In genomic region chr1:111656093-111657017, GRCh38 we compare ENCODE assay signal across 8 cellular contexts. TPM values are rescaled to one million over a fixed set of nuclear protein-coding genes. Genes with fewer than 3 reads are reported as not detected.
A peak's percentile ranks its signal among the peaks of the same experiment; 100 is the strongest.
DNase-seq lines count a peak whose midpoint lies in the region; ATAC-seq and TF ChIP-seq lines count a peak whose summit lies in the region.

No MANE protein-coding gene starts in this region.

- WGBS in sigmoid colon, 2 donors = 51 to 66% methylated on average over 5 of the region's 5 CpGs

- H3K4me3 ChIP-seq in adipocyte (ENCODE audit: low read length) = no peak overlapping the region
- H3K4me3 ChIP-seq in right atrium auricular region = no peak overlapping the region
- H3K4me3 ChIP-seq in sigmoid colon = no peak overlapping the region

- DNase-seq in stimulated activated naive CD8-positive, alpha-beta T cell treated with anti-CD3 and anti-CD28 coated beads, Interleukin-15, Interleukin-2, amounts not matched to agents 100 U/mL and 50 U/mL, for 24 hours = no peak
- DNase-seq in NCI-H1092 (lab: John Stamatoyannopoulos, UW) (peak; percentile 1), adipocyte (ENCODE audit: low read depth) (peak; percentile 72), right atrium auricular region (ENCODE audit: low spot score) (no peak), sigmoid colon (no peak), T1000 (lab: John Stamatoyannopoulos, UW) (no peak)

- H3K27me3 ChIP-seq in adipocyte (replicated peaks; ENCODE audit: control insufficient read depth, insufficient read depth, low read length) (no peaks in the 10 kb centered on the region), right atrium auricular region (no peaks in the 10 kb centered on the region), sigmoid colon (no peaks in the 10 kb centered on the region)

- intact Hi-C loops in sigmoid colon (cut with DNase I) = loop anchor here (1.0 kb wide), 1 partner anchor 148 kb away; no protein-coding TSS in a partner anchor

- TF ChIP-seq POLR2A in sigmoid colon (IDR thresholded peaks at IDR 0.05) = no peak

- peak overlapping the region; percentile 53 for H3K27ac Mint-ChIP-seq in stimulated activated naive CD8-positive, alpha-beta T cell treated with anti-CD3 and anti-CD28 coated beads, Interleukin-15, Interleukin-2, amounts not matched to agents 100 ng/mL and 50 ng/mL, for 24 hours

- H3K36me3 ChIP-seq in adipocyte (ENCODE audit: control insufficient read depth, insufficient read depth, low read length, severe bottlenecking) = no peaks in the 10 kb centered on the region
- H3K36me3 ChIP-seq in right atrium auricular region = no peaks in the 10 kb centered on the region
- H3K36me3 ChIP-seq in sigmoid colon = no peaks in the 10 kb centered on the region

- no peaks in the 10 kb centered on the region for H3K9me3 Mint-ChIP-seq in stimulated activated naive CD8-positive, alpha-beta T cell treated with anti-CD3 and anti-CD28 coated beads, Interleukin-15, Interleukin-2, amounts not matched to agents 100 ng/mL and 50 ng/mL, for 24 hours

- H3K27ac ChIP-seq in right atrium auricular region = no peak overlapping the region
- H3K27ac ChIP-seq in sigmoid colon = peak overlapping the region; percentile 12 to 59 (median 38)

- peak; percentile 34 to 75 for TF ChIP-seq CTCF in right atrium auricular region (IDR thresholded peaks at IDR 0.05)
- TF ChIP-seq CTCF in sigmoid colon (IDR thresholded peaks at IDR 0.05) = peak; percentile 52 to 63 (median 57)

- H3K4me1 Mint-ChIP-seq in stimulated activated naive CD8-positive, alpha-beta T cell treated with anti-CD3 and anti-CD28 coated beads, Interleukin-15, Interleukin-2, amounts not matched to agents 100 ng/mL and 50 ng/mL, for 24 hours (ENCODE audit: low read depth) = peaks cover 50% of the 10 kb centered on the region

- peaks cover 20% of the 10 kb centered on the region for H3K36me3 Mint-ChIP-seq in stimulated activated naive CD8-positive, alpha-beta T cell treated with anti-CD3 and anti-CD28 coated beads, Interleukin-15, Interleukin-2, amounts not matched to agents 100 ng/mL and 50 ng/mL, for 24 hours (ENCODE audit: low read depth)

- H3K4me1 ChIP-seq in adipocyte (ENCODE audit: control insufficient read depth, insufficient read depth, low read length) (peaks cover 39% of the 10 kb centered on the region), right atrium auricular region (peaks cover 0 to 28% of the 10 kb centered on the region in 2 donors), sigmoid colon (peaks cover 0 to 92% (median 55%) of the 10 kb centered on the region in 4 donors)

- no peak overlapping the region for H3K4me3 Mint-ChIP-seq in stimulated activated naive CD8-positive, alpha-beta T cell treated with anti-CD3 and anti-CD28 coated beads, Interleukin-15, Interleukin-2, amounts not matched to agents 100 ng/mL and 50 ng/mL, for 24 hours

- H3K27me3 Mint-ChIP-seq in stimulated activated naive CD8-positive, alpha-beta T cell treated with anti-CD3 and anti-CD28 coated beads, Interleukin-15, Interleukin-2, amounts not matched to agents 100 ng/mL and 50 ng/mL, for 24 hours = no peaks in the 10 kb centered on the region

- peak overlapping the region; percentile 7 for H3K9ac ChIP-seq in adipocyte (ENCODE audit: low read length)

- no peaks in the 10 kb centered on the region for H3K9me3 ChIP-seq in adipocyte (ENCODE audit: control insufficient read depth, low read length)
- H3K9me3 ChIP-seq in right atrium auricular region = no peaks in the 10 kb centered on the region
- H3K9me3 ChIP-seq in sigmoid colon = no peaks in the 10 kb centered on the region

- no peak for ATAC-seq in stimulated activated naive CD8-positive, alpha-beta T cell treated with anti-CD3 and anti-CD28 coated beads, Interleukin-15, Interleukin-2, amounts not matched to agents 100 U/mL and 50 U/mL, for 24 hours
- no peak for ATAC-seq in HG03354 (IDR thresholded peaks at IDR 0.05; ENCODE audit: poor library complexity, severe bottlenecking, unreplicated experiment)

- no peak for TF ChIP-seq EP300 in sigmoid colon (IDR thresholded peaks at IDR 0.05)

RNA-seq across cellular contexts. Expression of gene RAP1A, which starts 36.8 kb away (rescaled TPM):
- total RNA-seq in right atrium auricular region = 10 to 100 TPM; 62.1 to 72.8 TPM
- total RNA-seq in sigmoid colon = 100 to 1,000 TPM; 213 to 381 (median 301) TPM
- polyA plus RNA-seq in sigmoid colon = 100 to 1,000 TPM in 2 of 3 donors, 10 to 100 TPM in 1; 87.5 to 205 (median 178) TPM

Comparison
In these comparisons a context has a peak if more than half of its experiments do, and no peak if none do; other contexts are left out.
1. DNase-seq: peak in NCI-H1092 (single experiment) and adipocyte (single experiment); none in stimulated activated naive CD8-positive, alpha-beta T cell treated with anti-CD3 and anti-CD28 coated beads, Interleukin-15, Interleukin-2, amounts not matched to agents 100 U/mL and 50 U/mL, for 24 hours (single experiment), right atrium auricular region (single experiment), sigmoid colon (single experiment) and T1000 (single experiment).
2. H3K27ac ChIP-seq: peak in sigmoid colon (4 of 4); none in right atrium auricular region (0 of 2).